In the genomic region with DNA sequence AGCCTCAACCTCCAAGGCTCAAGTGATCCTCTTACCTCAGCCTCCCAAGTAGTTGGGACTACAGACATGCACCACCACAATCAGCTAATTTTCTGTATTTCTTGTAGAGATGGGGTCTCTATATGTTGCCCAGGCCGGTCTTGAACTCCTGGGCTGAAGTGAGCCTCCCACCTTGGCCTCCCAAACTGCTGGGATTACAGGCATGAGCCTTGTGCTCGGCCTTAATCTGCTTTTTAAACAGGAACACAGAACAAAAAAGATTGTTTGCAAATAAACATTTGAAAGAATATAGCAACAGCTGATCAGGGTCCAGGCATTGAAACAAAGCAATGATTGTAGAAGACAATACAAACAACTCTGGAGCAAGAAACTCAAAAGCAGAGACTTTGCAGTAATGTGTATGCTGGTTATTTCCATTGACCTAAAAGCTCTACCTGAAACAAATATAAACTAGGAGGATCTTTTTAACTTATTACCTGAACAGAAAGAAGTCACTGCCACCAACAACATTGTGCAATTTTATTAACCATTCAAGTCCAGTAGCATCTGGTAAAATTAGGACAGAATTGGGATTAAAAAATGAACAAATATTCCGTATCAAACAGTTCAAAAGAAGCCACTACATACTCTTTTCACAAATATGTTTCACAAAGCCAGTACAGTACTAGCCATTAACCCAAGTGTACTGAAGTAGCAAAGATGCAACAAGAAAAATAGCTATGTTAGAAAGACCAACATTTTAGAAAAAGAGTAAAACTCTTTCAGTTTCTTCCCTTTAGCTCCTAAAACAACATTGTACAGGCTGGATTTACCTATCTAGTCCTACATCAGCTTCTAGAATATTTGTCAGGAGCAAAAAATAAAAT, we compare ENCODE assay signal across 1 cellular context.
TF ChIP-seq lines count a peak whose summit lies in the region.

No MANE protein-coding gene starts in this region.

TF ChIP-seq in HepG2, 621 proteins besides CTCF, POLR2A, EP300 and RAD21 (continued from another document and continues in another):
- TF ChIP-seq, protein P1, sequence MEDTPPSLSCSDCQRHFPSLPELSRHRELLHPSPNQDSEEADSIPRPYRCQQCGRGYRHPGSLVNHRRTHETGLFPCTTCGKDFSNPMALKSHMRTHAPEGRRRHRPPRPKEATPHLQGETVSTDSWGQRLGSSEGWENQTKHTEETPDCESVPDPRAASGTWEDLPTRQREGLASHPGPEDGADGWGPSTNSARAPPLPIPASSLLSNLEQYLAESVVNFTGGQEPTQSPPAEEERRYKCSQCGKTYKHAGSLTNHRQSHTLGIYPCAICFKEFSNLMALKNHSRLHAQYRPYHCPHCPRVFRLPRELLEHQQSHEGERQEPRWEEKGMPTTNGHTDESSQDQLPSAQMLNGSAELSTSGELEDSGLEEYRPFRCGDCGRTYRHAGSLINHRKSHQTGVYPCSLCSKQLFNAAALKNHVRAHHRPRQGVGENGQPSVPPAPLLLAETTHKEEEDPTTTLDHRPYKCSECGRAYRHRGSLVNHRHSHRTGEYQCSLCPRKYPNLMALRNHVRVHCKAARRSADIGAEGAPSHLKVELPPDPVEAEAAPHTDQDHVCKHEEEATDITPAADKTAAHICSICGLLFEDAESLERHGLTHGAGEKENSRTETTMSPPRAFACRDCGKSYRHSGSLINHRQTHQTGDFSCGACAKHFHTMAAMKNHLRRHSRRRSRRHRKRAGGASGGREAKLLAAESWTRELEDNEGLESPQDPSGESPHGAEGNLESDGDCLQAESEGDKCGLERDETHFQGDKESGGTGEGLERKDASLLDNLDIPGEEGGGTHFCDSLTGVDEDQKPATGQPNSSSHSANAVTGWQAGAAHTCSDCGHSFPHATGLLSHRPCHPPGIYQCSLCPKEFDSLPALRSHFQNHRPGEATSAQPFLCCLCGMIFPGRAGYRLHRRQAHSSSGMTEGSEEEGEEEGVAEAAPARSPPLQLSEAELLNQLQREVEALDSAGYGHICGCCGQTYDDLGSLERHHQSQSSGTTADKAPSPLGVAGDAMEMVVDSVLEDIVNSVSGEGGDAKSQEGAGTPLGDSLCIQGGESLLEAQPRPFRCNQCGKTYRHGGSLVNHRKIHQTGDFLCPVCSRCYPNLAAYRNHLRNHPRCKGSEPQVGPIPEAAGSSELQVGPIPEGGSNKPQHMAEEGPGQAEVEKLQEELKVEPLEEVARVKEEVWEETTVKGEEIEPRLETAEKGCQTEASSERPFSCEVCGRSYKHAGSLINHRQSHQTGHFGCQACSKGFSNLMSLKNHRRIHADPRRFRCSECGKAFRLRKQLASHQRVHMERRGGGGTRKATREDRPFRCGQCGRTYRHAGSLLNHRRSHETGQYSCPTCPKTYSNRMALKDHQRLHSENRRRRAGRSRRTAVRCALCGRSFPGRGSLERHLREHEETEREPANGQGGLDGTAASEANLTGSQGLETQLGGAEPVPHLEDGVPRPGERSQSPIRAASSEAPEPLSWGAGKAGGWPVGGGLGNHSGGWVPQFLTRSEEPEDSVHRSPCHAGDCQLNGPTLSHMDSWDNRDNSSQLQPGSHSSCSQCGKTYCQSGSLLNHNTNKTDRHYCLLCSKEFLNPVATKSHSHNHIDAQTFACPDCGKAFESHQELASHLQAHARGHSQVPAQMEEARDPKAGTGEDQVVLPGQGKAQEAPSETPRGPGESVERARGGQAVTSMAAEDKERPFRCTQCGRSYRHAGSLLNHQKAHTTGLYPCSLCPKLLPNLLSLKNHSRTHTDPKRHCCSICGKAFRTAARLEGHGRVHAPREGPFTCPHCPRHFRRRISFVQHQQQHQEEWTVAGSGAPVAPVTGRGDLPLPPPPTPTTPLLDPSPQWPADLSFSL (CRISPR knock-in tag; IDR thresholded peaks at IDR 0.05) = no peak
- TF ChIP-seq NBN (conservative IDR thresholded peaks at IDR 0.05) = no peak
- TF ChIP-seq, protein P2, sequence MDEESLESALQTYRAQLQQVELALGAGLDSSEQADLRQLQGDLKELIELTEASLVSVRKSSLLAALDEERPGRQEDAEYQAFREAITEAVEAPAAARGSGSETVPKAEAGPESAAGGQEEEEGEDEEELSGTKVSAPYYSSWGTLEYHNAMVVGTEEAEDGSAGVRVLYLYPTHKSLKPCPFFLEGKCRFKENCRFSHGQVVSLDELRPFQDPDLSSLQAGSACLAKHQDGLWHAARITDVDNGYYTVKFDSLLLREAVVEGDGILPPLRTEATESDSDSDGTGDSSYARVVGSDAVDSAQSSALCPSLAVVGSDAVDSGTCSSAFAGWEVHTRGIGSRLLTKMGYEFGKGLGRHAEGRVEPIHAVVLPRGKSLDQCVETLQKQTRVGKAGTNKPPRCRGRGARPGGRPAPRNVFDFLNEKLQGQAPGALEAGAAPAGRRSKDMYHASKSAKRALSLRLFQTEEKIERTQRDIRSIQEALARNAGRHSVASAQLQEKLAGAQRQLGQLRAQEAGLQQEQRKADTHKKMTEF (CRISPR knock-in tag; IDR thresholded peaks at IDR 0.05) = 0 out of 2 replicates have a peak, but pooled peaks have one; percentile 31
- TF ChIP-seq, protein P3, sequence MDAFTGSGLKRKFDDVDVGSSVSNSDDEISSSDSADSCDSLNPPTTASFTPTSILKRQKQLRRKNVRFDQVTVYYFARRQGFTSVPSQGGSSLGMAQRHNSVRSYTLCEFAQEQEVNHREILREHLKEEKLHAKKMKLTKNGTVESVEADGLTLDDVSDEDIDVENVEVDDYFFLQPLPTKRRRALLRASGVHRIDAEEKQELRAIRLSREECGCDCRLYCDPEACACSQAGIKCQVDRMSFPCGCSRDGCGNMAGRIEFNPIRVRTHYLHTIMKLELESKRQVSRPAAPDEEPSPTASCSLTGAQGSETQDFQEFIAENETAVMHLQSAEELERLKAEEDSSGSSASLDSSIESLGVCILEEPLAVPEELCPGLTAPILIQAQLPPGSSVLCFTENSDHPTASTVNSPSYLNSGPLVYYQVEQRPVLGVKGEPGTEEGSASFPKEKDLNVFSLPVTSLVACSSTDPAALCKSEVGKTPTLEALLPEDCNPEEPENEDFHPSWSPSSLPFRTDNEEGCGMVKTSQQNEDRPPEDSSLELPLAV (CRISPR knock-in tag; conservative IDR thresholded peaks at IDR 0.05; ENCODE audit: low read depth) = no peak
- no peak for TF ChIP-seq ZNF7 (CRISPR knock-in tag; IDR thresholded peaks at IDR 0.05)
- TF ChIP-seq ZBTB21 (CRISPR knock-in tag; IDR thresholded peaks at IDR 0.05) = no peak
- TF ChIP-seq, protein P4, sequence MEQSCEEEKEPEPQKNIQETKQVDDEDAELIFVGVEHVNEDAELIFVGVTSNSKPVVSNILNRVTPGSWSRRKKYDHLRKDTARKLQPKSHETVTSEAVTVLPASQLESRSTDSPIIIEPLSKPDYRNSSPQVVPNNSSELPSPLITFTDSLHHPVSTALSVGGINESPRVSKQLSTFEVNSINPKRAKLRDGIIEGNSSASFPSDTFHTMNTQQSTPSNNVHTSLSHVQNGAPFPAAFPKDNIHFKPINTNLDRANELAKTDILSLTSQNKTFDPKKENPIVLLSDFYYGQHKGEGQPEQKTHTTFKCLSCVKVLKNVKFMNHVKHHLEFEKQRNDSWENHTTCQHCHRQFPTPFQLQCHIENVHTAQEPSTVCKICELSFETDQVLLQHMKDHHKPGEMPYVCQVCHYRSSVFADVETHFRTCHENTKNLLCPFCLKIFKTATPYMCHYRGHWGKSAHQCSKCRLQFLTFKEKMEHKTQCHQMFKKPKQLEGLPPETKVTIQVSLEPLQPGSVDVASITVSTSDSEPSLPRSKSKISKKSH (CRISPR knock-in tag; IDR thresholded peaks at IDR 0.05; ENCODE audit: borderline replicate concordance) = no peak
- peak; percentile 31; the same call in 1 of the 2 replicates for TF ChIP-seq CEBPB (IDR thresholded peaks at IDR 0.05; ENCODE audit: borderline replicate concordance, low read depth, low read length)
- TF ChIP-seq AGO2 (optimal IDR thresholded peaks at IDR 0.05; ENCODE audit: low read depth, low read length) = no peak
- TF ChIP-seq, protein P5, sequence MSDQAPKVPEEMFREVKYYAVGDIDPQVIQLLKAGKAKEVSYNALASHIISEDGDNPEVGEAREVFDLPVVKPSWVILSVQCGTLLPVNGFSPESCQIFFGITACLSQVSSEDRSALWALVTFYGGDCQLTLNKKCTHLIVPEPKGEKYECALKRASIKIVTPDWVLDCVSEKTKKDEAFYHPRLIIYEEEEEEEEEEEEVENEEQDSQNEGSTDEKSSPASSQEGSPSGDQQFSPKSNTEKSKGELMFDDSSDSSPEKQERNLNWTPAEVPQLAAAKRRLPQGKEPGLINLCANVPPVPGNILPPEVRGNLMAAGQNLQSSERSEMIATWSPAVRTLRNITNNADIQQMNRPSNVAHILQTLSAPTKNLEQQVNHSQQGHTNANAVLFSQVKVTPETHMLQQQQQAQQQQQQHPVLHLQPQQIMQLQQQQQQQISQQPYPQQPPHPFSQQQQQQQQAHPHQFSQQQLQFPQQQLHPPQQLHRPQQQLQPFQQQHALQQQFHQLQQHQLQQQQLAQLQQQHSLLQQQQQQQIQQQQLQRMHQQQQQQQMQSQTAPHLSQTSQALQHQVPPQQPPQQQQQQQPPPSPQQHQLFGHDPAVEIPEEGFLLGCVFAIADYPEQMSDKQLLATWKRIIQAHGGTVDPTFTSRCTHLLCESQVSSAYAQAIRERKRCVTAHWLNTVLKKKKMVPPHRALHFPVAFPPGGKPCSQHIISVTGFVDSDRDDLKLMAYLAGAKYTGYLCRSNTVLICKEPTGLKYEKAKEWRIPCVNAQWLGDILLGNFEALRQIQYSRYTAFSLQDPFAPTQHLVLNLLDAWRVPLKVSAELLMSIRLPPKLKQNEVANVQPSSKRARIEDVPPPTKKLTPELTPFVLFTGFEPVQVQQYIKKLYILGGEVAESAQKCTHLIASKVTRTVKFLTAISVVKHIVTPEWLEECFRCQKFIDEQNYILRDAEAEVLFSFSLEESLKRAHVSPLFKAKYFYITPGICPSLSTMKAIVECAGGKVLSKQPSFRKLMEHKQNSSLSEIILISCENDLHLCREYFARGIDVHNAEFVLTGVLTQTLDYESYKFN (CRISPR knock-in tag; conservative IDR thresholded peaks at IDR 0.05) = peak; percentile 46
- TF ChIP-seq IRF2 (CRISPR knock-in tag; IDR thresholded peaks at IDR 0.05) = no peak
- TF ChIP-seq, protein P6, sequence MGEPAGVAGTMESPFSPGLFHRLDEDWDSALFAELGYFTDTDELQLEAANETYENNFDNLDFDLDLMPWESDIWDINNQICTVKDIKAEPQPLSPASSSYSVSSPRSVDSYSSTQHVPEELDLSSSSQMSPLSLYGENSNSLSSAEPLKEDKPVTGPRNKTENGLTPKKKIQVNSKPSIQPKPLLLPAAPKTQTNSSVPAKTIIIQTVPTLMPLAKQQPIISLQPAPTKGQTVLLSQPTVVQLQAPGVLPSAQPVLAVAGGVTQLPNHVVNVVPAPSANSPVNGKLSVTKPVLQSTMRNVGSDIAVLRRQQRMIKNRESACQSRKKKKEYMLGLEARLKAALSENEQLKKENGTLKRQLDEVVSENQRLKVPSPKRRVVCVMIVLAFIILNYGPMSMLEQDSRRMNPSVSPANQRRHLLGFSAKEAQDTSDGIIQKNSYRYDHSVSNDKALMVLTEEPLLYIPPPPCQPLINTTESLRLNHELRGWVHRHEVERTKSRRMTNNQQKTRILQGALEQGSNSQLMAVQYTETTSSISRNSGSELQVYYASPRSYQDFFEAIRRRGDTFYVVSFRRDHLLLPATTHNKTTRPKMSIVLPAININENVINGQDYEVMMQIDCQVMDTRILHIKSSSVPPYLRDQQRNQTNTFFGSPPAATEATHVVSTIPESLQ (CRISPR knock-in tag; conservative IDR thresholded peaks at IDR 0.05) = no peak
- no peak for TF ChIP-seq JUNB (CRISPR knock-in tag; IDR thresholded peaks at IDR 0.05; ENCODE audit: borderline replicate concordance)
- TF ChIP-seq SAP130 (CRISPR knock-in tag; IDR thresholded peaks at IDR 0.05; ENCODE audit: low read depth) = 0 out of 2 replicates have a peak, but pooled peaks have one; percentile 22
- peak; percentile 43; the same call in 1 of the 2 replicates for TF ChIP-seq ADNP (CRISPR knock-in tag; IDR thresholded peaks at IDR 0.05)
- TF ChIP-seq THAP11 (CRISPR knock-in tag; IDR thresholded peaks at IDR 0.05) = 0 out of 2 replicates have a peak, but pooled peaks have one; percentile 10
- peak; percentile 98 for TF ChIP-seq ZMYM2 (CRISPR knock-in tag; IDR thresholded peaks at IDR 0.05)
- no peak for TF ChIP-seq ZBTB1 (CRISPR knock-in tag; IDR thresholded peaks at IDR 0.05; ENCODE audit: borderline replicate concordance)
- no peak for TF ChIP-seq RFXAP (CRISPR knock-in tag; IDR thresholded peaks at IDR 0.05; ENCODE audit: borderline replicate concordance)
- peak; percentile 49; the same call in 1 of the 2 replicates for TF ChIP-seq FOXA3 (CRISPR knock-in tag; IDR thresholded peaks at IDR 0.05)
- TF ChIP-seq, protein P7, sequence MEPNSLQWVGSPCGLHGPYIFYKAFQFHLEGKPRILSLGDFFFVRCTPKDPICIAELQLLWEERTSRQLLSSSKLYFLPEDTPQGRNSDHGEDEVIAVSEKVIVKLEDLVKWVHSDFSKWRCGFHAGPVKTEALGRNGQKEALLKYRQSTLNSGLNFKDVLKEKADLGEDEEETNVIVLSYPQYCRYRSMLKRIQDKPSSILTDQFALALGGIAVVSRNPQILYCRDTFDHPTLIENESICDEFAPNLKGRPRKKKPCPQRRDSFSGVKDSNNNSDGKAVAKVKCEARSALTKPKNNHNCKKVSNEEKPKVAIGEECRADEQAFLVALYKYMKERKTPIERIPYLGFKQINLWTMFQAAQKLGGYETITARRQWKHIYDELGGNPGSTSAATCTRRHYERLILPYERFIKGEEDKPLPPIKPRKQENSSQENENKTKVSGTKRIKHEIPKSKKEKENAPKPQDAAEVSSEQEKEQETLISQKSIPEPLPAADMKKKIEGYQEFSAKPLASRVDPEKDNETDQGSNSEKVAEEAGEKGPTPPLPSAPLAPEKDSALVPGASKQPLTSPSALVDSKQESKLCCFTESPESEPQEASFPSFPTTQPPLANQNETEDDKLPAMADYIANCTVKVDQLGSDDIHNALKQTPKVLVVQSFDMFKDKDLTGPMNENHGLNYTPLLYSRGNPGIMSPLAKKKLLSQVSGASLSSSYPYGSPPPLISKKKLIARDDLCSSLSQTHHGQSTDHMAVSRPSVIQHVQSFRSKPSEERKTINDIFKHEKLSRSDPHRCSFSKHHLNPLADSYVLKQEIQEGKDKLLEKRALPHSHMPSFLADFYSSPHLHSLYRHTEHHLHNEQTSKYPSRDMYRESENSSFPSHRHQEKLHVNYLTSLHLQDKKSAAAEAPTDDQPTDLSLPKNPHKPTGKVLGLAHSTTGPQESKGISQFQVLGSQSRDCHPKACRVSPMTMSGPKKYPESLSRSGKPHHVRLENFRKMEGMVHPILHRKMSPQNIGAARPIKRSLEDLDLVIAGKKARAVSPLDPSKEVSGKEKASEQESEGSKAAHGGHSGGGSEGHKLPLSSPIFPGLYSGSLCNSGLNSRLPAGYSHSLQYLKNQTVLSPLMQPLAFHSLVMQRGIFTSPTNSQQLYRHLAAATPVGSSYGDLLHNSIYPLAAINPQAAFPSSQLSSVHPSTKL (CRISPR knock-in tag; IDR thresholded peaks at IDR 0.05) = peak; percentile 48; the same call in 1 of the 2 replicates
- TF ChIP-seq, protein P8, sequence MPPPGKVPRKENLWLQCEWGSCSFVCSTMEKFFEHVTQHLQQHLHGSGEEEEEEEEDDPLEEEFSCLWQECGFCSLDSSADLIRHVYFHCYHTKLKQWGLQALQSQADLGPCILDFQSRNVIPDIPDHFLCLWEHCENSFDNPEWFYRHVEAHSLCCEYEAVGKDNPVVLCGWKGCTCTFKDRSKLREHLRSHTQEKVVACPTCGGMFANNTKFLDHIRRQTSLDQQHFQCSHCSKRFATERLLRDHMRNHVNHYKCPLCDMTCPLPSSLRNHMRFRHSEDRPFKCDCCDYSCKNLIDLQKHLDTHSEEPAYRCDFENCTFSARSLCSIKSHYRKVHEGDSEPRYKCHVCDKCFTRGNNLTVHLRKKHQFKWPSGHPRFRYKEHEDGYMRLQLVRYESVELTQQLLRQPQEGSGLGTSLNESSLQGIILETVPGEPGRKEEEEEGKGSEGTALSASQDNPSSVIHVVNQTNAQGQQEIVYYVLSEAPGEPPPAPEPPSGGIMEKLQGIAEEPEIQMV (CRISPR knock-in tag; IDR thresholded peaks at IDR 0.05; ENCODE audit: low read depth) = no peak
- no peak for TF ChIP-seq MZF1 (CRISPR knock-in tag; IDR thresholded peaks at IDR 0.05; ENCODE audit: borderline replicate concordance)
